In genomic region chr12:104522985-104523719, GRCh38 we compare ENCODE assay signal across 1 cellular context.
A peak's percentile ranks its signal among the peaks of the same experiment; 100 is the strongest.
TF ChIP-seq lines count a peak whose summit lies in the region.

No MANE protein-coding gene starts in this region.

TF ChIP-seq in K562, 482 proteins besides CTCF, POLR2A, EP300 and RAD21 (continued from another document):
- no peak for TF ChIP-seq ZNF407 (IDR thresholded peaks at IDR 0.05; ENCODE audit: low read depth)
- TF ChIP-seq ZNF639 (CRISPR knock-in tag; conservative IDR thresholded peaks at IDR 0.05 in 1 of 2, IDR thresholded peaks at IDR 0.05 in 1 of 2), result peak in 1 of 2 experiments; percentile 42; a peak in 1 of 4 replicates
- TF ChIP-seq ETV1 (tag; conservative IDR thresholded peaks at IDR 0.05; ENCODE audit: low read depth), result 0 out of 2 replicates have a peak, but pooled peaks have one; percentile 23
- TF ChIP-seq CBFA2T3 (IDR thresholded peaks at IDR 0.05), result peak; percentile 54; the same call in 1 of the 2 replicates
- TF ChIP-seq ADNP (tag; IDR thresholded peaks at IDR 0.05), result 0 out of 2 replicates have a peak, but pooled peaks have one; percentile 44
- no peak for TF ChIP-seq U2AF2 (optimal IDR thresholded peaks at IDR 0.05; ENCODE audit: low read depth, low read length)
- 0 out of 4 replicates have a peak, but pooled peaks of 1 of the 2 experiments have one; percentile 7 for TF ChIP-seq RCOR1 (IDR thresholded peaks at IDR 0.05; ENCODE audit: borderline replicate concordance in 1 of 2, low read depth in 2 of 2, low read length in 2 of 2)
- TF ChIP-seq GABPA (tag; conservative IDR thresholded peaks at IDR 0.05; ENCODE audit: low read depth), result 0 out of 2 replicates have a peak, but pooled peaks have one; percentile 28
- no peak for TF ChIP-seq SAFB (IDR thresholded peaks at IDR 0.05; ENCODE audit: borderline replicate concordance, low read depth, low read length)
- peak; percentile 29; the same call in 1 of the 2 replicates for TF ChIP-seq ZNF644 (tag; IDR thresholded peaks at IDR 0.05; ENCODE audit: low read depth)
- TF ChIP-seq AFF4 (CRISPR knock-in tag; IDR thresholded peaks at IDR 0.05), result no peak
- TF ChIP-seq SPI1 (IDR thresholded peaks at IDR 0.05; ENCODE audit: borderline replicate concordance, low read depth, low read length), result peak; percentile 95
- TF ChIP-seq ZNF780A (CRISPR knock-in tag; IDR thresholded peaks at IDR 0.05), result no peak
- TF ChIP-seq GATA2 (CRISPR knock-in tag; IDR thresholded peaks at IDR 0.05), result 0 out of 2 replicates have a peak, but pooled peaks have one; percentile 7
- TF ChIP-seq SRF (CRISPR knock-in tag; IDR thresholded peaks at IDR 0.05), result peak in 1 of 2 experiments; percentile 62; a peak in 1 of 4 replicates
- TF ChIP-seq NR2C1 (IDR thresholded peaks at IDR 0.05), result 0 out of 2 replicates have a peak, but pooled peaks have one; percentile 16
- TF ChIP-seq NR2C1 (tag; IDR thresholded peaks at IDR 0.05), result 0 out of 2 replicates have a peak, but pooled peaks have one; percentile 25
- TF ChIP-seq CXXC5 (CRISPR knock-in tag; IDR thresholded peaks at IDR 0.05), result peak; percentile 27; the same call in 1 of the 2 replicates
- no peak for TF ChIP-seq ZC3H8 (IDR thresholded peaks at IDR 0.05)
- 0 out of 4 replicates have a peak, but pooled peaks of 1 of the 2 experiments have one; percentile 19 for TF ChIP-seq TEAD1 (CRISPR knock-in tag; IDR thresholded peaks at IDR 0.05)
- peak; percentile 11; the same call in 1 of the 2 replicates for TF ChIP-seq VEZF1 (CRISPR knock-in tag; IDR thresholded peaks at IDR 0.05)
- peak; percentile 28; the same call in 1 of the 2 replicates for TF ChIP-seq TEAD4 (IDR thresholded peaks at IDR 0.05; ENCODE audit: low read length)
- TF ChIP-seq TEAD4 (CRISPR knock-in tag; IDR thresholded peaks at IDR 0.05; ENCODE audit: borderline replicate concordance), result no peak
- TF ChIP-seq HNRNPLL (IDR thresholded peaks at IDR 0.05; ENCODE audit: low read depth, low read length, poor library complexity, severe bottlenecking), result no peak
- TF ChIP-seq PTRF (tag; IDR thresholded peaks at IDR 0.05), result no peak
- TF ChIP-seq BACH1 (tag; IDR thresholded peaks at IDR 0.05), result 0 out of 2 replicates have a peak, but pooled peaks have one; percentile 45
- peak; percentile 71; the same call in 1 of the 2 replicates for TF ChIP-seq ZNF766 (CRISPR knock-in tag; conservative IDR thresholded peaks at IDR 0.05)
- TF ChIP-seq ESRRA (IDR thresholded peaks at IDR 0.05; ENCODE audit: borderline replicate concordance, low read depth), result peak; percentile 99
- TF ChIP-seq NR2C2 (CRISPR knock-in tag; IDR thresholded peaks at IDR 0.05), result no peak
- peak; percentile 63; the same call in 1 of the 2 replicates for TF ChIP-seq NR2C2 (tag; IDR thresholded peaks at IDR 0.05)
- peak; percentile 73 for TF ChIP-seq ELF1 (tag; IDR thresholded peaks at IDR 0.05)
